ENCODE assay signal across 1 cellular context in the genomic region with DNA sequence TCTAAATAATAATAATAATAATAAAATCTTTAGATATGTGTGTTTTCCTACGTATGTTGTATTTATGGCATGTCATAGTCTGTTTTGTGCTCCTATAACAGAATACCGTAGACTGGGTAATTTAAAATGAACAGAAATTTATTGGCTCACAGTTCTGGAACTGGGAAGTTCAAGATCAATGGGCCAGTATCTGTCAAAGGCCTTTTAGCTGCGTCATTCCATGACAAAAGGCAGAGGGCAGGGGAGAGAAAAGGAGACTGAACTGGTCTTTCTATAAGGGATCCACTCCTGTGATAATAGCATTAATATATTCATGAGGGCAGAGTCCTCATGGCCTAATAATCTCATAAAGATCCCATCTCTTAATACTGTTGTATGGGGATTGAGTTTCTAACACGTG.
TF ChIP-seq lines count a peak whose summit lies in the region.

No MANE protein-coding gene starts in this region.

TF ChIP-seq in K562, 482 proteins besides CTCF, POLR2A, EP300 and RAD21 (continued from another document and continues in another):
- TF ChIP-seq, protein P1, sequence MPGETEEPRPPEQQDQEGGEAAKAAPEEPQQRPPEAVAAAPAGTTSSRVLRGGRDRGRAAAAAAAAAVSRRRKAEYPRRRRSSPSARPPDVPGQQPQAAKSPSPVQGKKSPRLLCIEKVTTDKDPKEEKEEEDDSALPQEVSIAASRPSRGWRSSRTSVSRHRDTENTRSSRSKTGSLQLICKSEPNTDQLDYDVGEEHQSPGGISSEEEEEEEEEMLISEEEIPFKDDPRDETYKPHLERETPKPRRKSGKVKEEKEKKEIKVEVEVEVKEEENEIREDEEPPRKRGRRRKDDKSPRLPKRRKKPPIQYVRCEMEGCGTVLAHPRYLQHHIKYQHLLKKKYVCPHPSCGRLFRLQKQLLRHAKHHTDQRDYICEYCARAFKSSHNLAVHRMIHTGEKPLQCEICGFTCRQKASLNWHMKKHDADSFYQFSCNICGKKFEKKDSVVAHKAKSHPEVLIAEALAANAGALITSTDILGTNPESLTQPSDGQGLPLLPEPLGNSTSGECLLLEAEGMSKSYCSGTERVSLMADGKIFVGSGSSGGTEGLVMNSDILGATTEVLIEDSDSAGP (CRISPR knock-in tag; IDR thresholded peaks at IDR 0.05) = no peak
- 0 out of 2 replicates have a peak, but pooled peaks have one; percentile 9 for TF ChIP-seq L3MBTL2 (IDR thresholded peaks at IDR 0.05)
- no peak for TF ChIP-seq RBM17 (IDR thresholded peaks at IDR 0.05; ENCODE audit: borderline replicate concordance, low read depth, low read length)
- TF ChIP-seq ZBTB1 (CRISPR knock-in tag; IDR thresholded peaks at IDR 0.05; ENCODE audit: borderline replicate concordance, low read depth) = no peak
- TF ChIP-seq TBP (optimal IDR thresholded peaks at IDR 0.05; ENCODE audit: low read depth, low read length) = no peak
- TF ChIP-seq, protein P2, sequence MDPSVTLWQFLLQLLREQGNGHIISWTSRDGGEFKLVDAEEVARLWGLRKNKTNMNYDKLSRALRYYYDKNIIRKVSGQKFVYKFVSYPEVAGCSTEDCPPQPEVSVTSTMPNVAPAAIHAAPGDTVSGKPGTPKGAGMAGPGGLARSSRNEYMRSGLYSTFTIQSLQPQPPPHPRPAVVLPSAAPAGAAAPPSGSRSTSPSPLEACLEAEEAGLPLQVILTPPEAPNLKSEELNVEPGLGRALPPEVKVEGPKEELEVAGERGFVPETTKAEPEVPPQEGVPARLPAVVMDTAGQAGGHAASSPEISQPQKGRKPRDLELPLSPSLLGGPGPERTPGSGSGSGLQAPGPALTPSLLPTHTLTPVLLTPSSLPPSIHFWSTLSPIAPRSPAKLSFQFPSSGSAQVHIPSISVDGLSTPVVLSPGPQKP (CRISPR knock-in tag; IDR thresholded peaks at IDR 0.05) = no peak
- no peak for TF ChIP-seq ZKSCAN8 (CRISPR knock-in tag; IDR thresholded peaks at IDR 0.05)
- peak; percentile 86 for TF ChIP-seq MAFG (tag; conservative IDR thresholded peaks at IDR 0.05)
- TF ChIP-seq ZNF217 (CRISPR knock-in tag; IDR thresholded peaks at IDR 0.05) = no peak
- TF ChIP-seq ZNF77 (CRISPR knock-in tag; IDR thresholded peaks at IDR 0.05) = no peak
- no peak for TF ChIP-seq MCM2 (IDR thresholded peaks at IDR 0.05; ENCODE audit: low read depth)
- TF ChIP-seq, protein P3, sequence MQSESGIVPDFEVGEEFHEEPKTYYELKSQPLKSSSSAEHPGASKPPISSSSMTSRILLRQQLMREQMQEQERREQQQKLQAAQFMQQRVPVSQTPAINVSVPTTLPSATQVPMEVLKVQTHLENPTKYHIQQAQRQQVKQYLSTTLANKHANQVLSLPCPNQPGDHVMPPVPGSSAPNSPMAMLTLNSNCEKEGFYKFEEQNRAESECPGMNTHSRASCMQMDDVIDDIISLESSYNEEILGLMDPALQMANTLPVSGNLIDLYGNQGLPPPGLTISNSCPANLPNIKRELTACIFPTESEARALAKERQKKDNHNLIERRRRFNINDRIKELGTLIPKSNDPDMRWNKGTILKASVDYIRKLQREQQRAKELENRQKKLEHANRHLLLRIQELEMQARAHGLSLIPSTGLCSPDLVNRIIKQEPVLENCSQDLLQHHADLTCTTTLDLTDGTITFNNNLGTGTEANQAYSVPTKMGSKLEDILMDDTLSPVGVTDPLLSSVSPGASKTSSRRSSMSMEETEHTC (IDR thresholded peaks at IDR 0.05) = no peak
- TF ChIP-seq CBX1 (IDR thresholded peaks at IDR 0.05; ENCODE audit: low read depth) = no peak
- TF ChIP-seq CSDE1 (IDR thresholded peaks at IDR 0.05) = no peak
- no peak for TF ChIP-seq JUN (IDR thresholded peaks at IDR 0.05; ENCODE audit: borderline replicate concordance, low read depth, low read length)
- no peak for TF ChIP-seq JUN (CRISPR knock-in tag; IDR thresholded peaks at IDR 0.05; ENCODE audit: borderline replicate concordance)
- TF ChIP-seq, protein P4, sequence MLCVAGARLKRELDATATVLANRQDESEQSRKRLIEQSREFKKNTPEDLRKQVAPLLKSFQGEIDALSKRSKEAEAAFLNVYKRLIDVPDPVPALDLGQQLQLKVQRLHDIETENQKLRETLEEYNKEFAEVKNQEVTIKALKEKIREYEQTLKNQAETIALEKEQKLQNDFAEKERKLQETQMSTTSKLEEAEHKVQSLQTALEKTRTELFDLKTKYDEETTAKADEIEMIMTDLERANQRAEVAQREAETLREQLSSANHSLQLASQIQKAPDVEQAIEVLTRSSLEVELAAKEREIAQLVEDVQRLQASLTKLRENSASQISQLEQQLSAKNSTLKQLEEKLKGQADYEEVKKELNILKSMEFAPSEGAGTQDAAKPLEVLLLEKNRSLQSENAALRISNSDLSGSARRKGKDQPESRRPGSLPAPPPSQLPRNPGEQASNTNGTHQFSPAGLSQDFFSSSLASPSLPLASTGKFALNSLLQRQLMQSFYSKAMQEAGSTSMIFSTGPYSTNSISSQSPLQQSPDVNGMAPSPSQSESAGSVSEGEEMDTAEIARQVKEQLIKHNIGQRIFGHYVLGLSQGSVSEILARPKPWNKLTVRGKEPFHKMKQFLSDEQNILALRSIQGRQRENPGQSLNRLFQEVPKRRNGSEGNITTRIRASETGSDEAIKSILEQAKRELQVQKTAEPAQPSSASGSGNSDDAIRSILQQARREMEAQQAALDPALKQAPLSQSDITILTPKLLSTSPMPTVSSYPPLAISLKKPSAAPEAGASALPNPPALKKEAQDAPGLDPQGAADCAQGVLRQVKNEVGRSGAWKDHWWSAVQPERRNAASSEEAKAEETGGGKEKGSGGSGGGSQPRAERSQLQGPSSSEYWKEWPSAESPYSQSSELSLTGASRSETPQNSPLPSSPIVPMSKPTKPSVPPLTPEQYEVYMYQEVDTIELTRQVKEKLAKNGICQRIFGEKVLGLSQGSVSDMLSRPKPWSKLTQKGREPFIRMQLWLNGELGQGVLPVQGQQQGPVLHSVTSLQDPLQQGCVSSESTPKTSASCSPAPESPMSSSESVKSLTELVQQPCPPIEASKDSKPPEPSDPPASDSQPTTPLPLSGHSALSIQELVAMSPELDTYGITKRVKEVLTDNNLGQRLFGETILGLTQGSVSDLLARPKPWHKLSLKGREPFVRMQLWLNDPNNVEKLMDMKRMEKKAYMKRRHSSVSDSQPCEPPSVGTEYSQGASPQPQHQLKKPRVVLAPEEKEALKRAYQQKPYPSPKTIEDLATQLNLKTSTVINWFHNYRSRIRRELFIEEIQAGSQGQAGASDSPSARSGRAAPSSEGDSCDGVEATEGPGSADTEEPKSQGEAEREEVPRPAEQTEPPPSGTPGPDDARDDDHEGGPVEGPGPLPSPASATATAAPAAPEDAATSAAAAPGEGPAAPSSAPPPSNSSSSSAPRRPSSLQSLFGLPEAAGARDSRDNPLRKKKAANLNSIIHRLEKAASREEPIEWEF (CRISPR knock-in tag; IDR thresholded peaks at IDR 0.05) = peak; percentile 68
- no peak for TF ChIP-seq PCBP2 (IDR thresholded peaks at IDR 0.05; ENCODE audit: low read depth, low read length, poor library complexity, severe bottlenecking)
- TF ChIP-seq ZNF311 (CRISPR knock-in tag; IDR thresholded peaks at IDR 0.05) = no peak
- TF ChIP-seq SNRNP70 (optimal IDR thresholded peaks at IDR 0.05; ENCODE audit: low read depth, low read length) = no peak
- TF ChIP-seq ZBED1 (IDR thresholded peaks at IDR 0.05) = no peak
- TF ChIP-seq, protein P5, sequence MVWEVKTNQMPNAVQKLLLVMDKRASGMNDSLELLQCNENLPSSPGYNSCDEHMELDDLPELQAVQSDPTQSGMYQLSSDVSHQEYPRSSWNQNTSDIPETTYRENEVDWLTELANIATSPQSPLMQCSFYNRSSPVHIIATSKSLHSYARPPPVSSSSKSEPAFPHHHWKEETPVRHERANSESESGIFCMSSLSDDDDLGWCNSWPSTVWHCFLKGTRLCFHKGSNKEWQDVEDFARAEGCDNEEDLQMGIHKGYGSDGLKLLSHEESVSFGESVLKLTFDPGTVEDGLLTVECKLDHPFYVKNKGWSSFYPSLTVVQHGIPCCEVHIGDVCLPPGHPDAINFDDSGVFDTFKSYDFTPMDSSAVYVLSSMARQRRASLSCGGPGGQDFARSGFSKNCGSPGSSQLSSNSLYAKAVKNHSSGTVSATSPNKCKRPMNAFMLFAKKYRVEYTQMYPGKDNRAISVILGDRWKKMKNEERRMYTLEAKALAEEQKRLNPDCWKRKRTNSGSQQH (CRISPR knock-in tag; IDR thresholded peaks at IDR 0.05) = no peak
- no peak for TF ChIP-seq CHD4 (IDR thresholded peaks at IDR 0.05; ENCODE audit: insufficient read depth, insufficient replicate concordance, low read depth, low read length, poor library complexity, severe bottlenecking)
- TF ChIP-seq, protein P6, sequence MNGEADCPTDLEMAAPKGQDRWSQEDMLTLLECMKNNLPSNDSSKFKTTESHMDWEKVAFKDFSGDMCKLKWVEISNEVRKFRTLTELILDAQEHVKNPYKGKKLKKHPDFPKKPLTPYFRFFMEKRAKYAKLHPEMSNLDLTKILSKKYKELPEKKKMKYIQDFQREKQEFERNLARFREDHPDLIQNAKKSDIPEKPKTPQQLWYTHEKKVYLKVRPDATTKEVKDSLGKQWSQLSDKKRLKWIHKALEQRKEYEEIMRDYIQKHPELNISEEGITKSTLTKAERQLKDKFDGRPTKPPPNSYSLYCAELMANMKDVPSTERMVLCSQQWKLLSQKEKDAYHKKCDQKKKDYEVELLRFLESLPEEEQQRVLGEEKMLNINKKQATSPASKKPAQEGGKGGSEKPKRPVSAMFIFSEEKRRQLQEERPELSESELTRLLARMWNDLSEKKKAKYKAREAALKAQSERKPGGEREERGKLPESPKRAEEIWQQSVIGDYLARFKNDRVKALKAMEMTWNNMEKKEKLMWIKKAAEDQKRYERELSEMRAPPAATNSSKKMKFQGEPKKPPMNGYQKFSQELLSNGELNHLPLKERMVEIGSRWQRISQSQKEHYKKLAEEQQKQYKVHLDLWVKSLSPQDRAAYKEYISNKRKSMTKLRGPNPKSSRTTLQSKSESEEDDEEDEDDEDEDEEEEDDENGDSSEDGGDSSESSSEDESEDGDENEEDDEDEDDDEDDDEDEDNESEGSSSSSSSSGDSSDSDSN (IDR thresholded peaks at IDR 0.05; ENCODE audit: borderline replicate concordance in 1 of 2, low read depth in 2 of 2, low read length in 2 of 2) = no peak
- TF ChIP-seq, protein P7, sequence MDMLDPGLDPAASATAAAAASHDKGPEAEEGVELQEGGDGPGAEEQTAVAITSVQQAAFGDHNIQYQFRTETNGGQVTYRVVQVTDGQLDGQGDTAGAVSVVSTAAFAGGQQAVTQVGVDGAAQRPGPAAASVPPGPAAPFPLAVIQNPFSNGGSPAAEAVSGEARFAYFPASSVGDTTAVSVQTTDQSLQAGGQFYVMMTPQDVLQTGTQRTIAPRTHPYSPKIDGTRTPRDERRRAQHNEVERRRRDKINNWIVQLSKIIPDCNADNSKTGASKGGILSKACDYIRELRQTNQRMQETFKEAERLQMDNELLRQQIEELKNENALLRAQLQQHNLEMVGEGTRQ (CRISPR knock-in tag; IDR thresholded peaks at IDR 0.05) = no peak
- no peak for TF ChIP-seq ZNF263 (CRISPR knock-in tag; IDR thresholded peaks at IDR 0.05; ENCODE audit: borderline replicate concordance)
- no peak for TF ChIP-seq CTBP1 (IDR thresholded peaks at IDR 0.05; ENCODE audit: borderline replicate concordance)
- TF ChIP-seq, protein P8, sequence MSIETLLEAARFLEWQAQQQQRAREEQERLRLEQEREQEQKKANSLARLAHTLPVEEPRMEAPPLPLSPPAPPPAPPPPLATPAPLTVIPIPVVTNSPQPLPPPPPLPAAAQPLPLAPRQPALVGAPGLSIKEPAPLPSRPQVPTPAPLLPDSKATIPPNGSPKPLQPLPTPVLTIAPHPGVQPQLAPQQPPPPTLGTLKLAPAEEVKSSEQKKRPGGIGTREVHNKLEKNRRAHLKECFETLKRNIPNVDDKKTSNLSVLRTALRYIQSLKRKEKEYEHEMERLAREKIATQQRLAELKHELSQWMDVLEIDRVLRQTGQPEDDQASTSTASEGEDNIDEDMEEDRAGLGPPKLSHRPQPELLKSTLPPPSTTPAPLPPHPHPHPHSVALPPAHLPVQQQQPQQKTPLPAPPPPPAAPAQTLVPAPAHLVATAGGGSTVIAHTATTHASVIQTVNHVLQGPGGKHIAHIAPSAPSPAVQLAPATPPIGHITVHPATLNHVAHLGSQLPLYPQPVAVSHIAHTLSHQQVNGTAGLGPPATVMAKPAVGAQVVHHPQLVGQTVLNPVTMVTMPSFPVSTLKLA (conservative IDR thresholded peaks at IDR 0.05) = no peak
- no peak for TF ChIP-seq ARHGAP35 (IDR thresholded peaks at IDR 0.05; ENCODE audit: partially characterized antibody)
- TF ChIP-seq HCFC1 (IDR thresholded peaks at IDR 0.05; ENCODE audit: low read depth, low read length) = no peak
- TF ChIP-seq EGR1 (conservative IDR thresholded peaks at IDR 0.05) = no peak
- TF ChIP-seq RBM14 (IDR thresholded peaks at IDR 0.05; ENCODE audit: borderline replicate concordance, insufficient read depth, low read depth, low read length) = no peak
- peak; percentile 27; the same call in 1 of the 2 replicates for TF ChIP-seq DPF2 (IDR thresholded peaks at IDR 0.05)
- TF ChIP-seq ZNF444 (CRISPR knock-in tag; IDR thresholded peaks at IDR 0.05) = no peak
- no peak for TF ChIP-seq ERF (CRISPR knock-in tag; IDR thresholded peaks at IDR 0.05)
- TF ChIP-seq, protein P9, sequence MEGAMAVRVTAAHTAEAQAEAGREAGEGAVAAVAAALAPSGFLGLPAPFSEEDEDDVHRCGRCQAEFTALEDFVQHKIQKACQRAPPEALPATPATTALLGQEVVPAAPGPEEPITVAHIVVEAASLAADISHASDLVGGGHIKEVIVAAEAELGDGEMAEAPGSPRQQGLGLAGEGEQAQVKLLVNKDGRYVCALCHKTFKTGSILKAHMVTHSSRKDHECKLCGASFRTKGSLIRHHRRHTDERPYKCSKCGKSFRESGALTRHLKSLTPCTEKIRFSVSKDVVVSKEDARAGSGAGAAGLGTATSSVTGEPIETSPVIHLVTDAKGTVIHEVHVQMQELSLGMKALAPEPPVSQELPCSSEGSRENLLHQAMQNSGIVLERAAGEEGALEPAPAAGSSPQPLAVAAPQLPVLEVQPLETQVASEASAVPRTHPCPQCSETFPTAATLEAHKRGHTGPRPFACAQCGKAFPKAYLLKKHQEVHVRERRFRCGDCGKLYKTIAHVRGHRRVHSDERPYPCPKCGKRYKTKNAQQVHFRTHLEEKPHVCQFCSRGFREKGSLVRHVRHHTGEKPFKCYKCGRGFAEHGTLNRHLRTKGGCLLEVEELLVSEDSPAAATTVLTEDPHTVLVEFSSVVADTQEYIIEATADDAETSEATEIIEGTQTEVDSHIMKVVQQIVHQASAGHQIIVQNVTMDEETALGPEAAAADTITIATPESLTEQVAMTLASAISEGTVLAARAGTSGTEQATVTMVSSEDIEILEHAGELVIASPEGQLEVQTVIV (CRISPR knock-in tag; IDR thresholded peaks at IDR 0.05; ENCODE audit: borderline replicate concordance) = no peak
- TF ChIP-seq CHD1 (IDR thresholded peaks at IDR 0.05; ENCODE audit: low read length) = no peak
- no peak for TF ChIP-seq SMAD4 (CRISPR knock-in tag; conservative IDR thresholded peaks at IDR 0.05)
- TF ChIP-seq, protein P10, sequence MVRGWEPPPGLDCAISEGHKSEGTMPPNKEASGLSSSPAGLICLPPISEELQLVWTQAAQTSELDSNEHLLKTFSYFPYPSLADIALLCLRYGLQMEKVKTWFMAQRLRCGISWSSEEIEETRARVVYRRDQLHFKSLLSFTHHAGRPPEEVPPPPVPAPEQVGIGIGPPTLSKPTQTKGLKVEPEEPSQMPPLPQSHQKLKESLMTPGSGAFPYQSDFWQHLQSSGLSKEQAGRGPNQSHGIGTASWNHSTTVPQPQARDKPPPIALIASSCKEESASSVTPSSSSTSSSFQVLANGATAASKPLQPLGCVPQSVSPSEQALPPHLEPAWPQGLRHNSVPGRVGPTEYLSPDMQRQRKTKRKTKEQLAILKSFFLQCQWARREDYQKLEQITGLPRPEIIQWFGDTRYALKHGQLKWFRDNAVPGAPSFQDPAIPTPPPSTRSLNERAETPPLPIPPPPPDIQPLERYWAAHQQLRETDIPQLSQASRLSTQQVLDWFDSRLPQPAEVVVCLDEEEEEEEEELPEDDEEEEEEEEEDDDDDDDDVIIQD (CRISPR knock-in tag; IDR thresholded peaks at IDR 0.05) = no peak
- TF ChIP-seq MTA1 (IDR thresholded peaks at IDR 0.05; ENCODE audit: borderline replicate concordance) = no peak
- TF ChIP-seq HNRNPL (IDR thresholded peaks at IDR 0.05; ENCODE audit: low read depth, low read length) = no peak
- TF ChIP-seq ETV5 (CRISPR knock-in tag; IDR thresholded peaks at IDR 0.05; ENCODE audit: low read depth) = no peak
